In the genomic region with DNA sequence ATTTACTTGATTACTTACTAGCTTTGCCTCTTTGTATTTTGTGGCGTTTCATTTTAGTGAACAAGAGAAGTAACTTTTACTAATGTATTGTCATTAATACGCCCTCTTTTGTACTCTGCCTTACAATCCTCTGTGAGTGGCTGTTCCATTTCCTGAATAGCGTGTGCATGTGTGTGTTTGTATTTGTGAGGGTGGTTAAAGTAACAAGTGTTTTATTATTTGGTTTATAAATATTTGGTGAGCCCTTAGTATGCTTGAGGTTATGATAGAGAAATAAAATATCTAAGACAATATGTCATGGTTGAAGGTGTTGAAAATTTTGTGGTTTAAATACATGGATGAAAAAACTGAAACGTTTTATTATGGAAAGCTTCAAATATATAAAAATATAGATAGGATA, we compare ENCODE assay signal across 18 cellular contexts.
DNase-seq lines count a peak whose midpoint lies in the region; ATAC-seq, FAIRE-seq and TF ChIP-seq lines count a peak whose summit lies in the region.
"Had no signal": no experiment of that assay in that cellular context is flagged by ENCODE, and none has a peak within 500 bp of the region (broad histone marks: within the 10 kb centered on the region; RNA-seq: fewer than 3 reads in every experiment).

No MANE protein-coding gene starts in this region.

- H2AFZ ChIP-seq in astrocyte (ENCODE audit: low read depth, low read length): no peak overlapping the region

- POLR2A ChIA-PET in CD8-positive, alpha-beta memory T cell (lab: Charles Lee): no interaction called here

- H3K4me3 ChIP-seq in left ventricle myocardium inferior (no peak overlapping the region), heart left ventricle (no peak overlapping the region), astrocyte (ENCODE audit: insufficient read depth, low read depth, low read length) (no peak overlapping the region), mesodermal cell (ENCODE audit: extremely low read depth, insufficient read depth, low read length, poor library complexity, severe bottlenecking) (no peak overlapping the region)
- no peak overlapping the region for H3K4me3 ChIP-seq in CD8-positive, alpha-beta memory T cell (ENCODE audit: low read length)

- H3K36me3 Mint-ChIP-seq in astrocyte (ENCODE audit: low read depth, unreplicated experiment): no peaks in the 10 kb centered on the region
- no peaks in the 10 kb centered on the region for H3K36me3 Mint-ChIP-seq in CD8-positive, alpha-beta memory T cell

- intact Hi-C loops in left ventricle myocardium inferior (cut with micrococcal nuclease): no loop called here
- intact Hi-C loops in heart left ventricle (cut with DNase I): no loop called here
- intact Hi-C loops in left colon (cut with DNase I, micrococcal nuclease): no loop called here

- H3K27ac ChIP-seq in left ventricle myocardium inferior (replicated peaks) (peak overlapping the region; percentile 45), heart left ventricle (peak overlapping the region in 1 of 12 donors; percentile 32), astrocyte (ENCODE audit: low read depth, low read length) (peak overlapping the region; percentile 62), mesodermal cell (ENCODE audit: low read depth, low read length, severe bottlenecking) (peak overlapping the region; percentile 57)
- no peak overlapping the region for H3K27ac ChIP-seq in CD8-positive, alpha-beta memory T cell (ENCODE audit: low read depth, low read length)
- H3K27ac ChIP-seq: RWPE1 had no signal

- CTCF ChIA-PET in CD8-positive, alpha-beta memory T cell (lab: Charles Lee): interaction anchor here (1.6 kb wide), 1 partner anchor 20 kb away, joined by 5 read pairs; no protein-coding TSS in a partner anchor

- H3K36me3 ChIP-seq in left ventricle myocardium inferior (no peaks in the 10 kb centered on the region), heart left ventricle (no peaks in the 10 kb centered on the region), astrocyte (ENCODE audit: insufficient read depth, low read length) (no peaks in the 10 kb centered on the region), mesodermal cell (ENCODE audit: control insufficient read depth, insufficient read depth, low read length) (peaks cover 11% of the 10 kb centered on the region)
- H3K36me3 ChIP-seq in CD8-positive, alpha-beta memory T cell (ENCODE audit: insufficient read depth, low read length): no peaks in the 10 kb centered on the region

- no peak overlapping the region for H3K27ac Mint-ChIP-seq in astrocyte (ENCODE audit: unreplicated experiment)
- H3K27ac Mint-ChIP-seq in CD8-positive, alpha-beta memory T cell: no peak overlapping the region

- no peaks in the 10 kb centered on the region for H3K9me3 ChIP-seq in left ventricle myocardium inferior (replicated peaks)
- H3K9me3 ChIP-seq in heart left ventricle: no peaks in the 10 kb centered on the region
- H3K9me3 ChIP-seq in astrocyte (ENCODE audit: insufficient read depth, low read depth, low read length): no peaks in the 10 kb centered on the region
- no peaks in the 10 kb centered on the region for H3K9me3 ChIP-seq in mesodermal cell (ENCODE audit: control insufficient read depth, low read length)
- H3K9me3 ChIP-seq in CD8-positive, alpha-beta memory T cell (ENCODE audit: low read length): no peaks in the 10 kb centered on the region
- H3K9me3 ChIP-seq: Caco-2 had no signal

- H3K4me1 ChIP-seq in left ventricle myocardium inferior (peaks cover 90% of the 10 kb centered on the region), heart left ventricle (peaks cover 0 to 68% (median 34%) of the 10 kb centered on the region in 12 donors), astrocyte (ENCODE audit: insufficient read depth, low read length) (peaks cover 61% of the 10 kb centered on the region), mesodermal cell (ENCODE audit: control insufficient read depth, insufficient read depth, low read length, poor library complexity, severe bottlenecking) (peaks cover 44% of the 10 kb centered on the region)
- H3K4me1 ChIP-seq in CD8-positive, alpha-beta memory T cell (ENCODE audit: insufficient read depth, low read length): no peaks in the 10 kb centered on the region

- no peaks in the 10 kb centered on the region for H4K20me1 ChIP-seq in astrocyte (ENCODE audit: insufficient read depth, low read length)

- no peak for DNase-seq in left ventricle myocardium inferior
- no peak for DNase-seq in heart left ventricle
- DNase-seq in astrocyte (ENCODE audit: low read depth): peak; percentile 25
- DNase-seq in A172 (ENCODE audit: low spot score): no peak
- DNase-seq in CD8-positive, alpha-beta memory T cell: no peak
- no peak for DNase-seq in left colon
- DNase-seq in NCI-H446 (lab: John Stamatoyannopoulos, UW): no peak
- DNase-seq: Caco-2, DMS153, IMR-90, Karpas-422, NCI-H1105 treated with DMSO at 0.1 percent for 48 hours, NCI-H1694 treated with DMSO at 0.1 percent for 48 hours, NCI-H2171, NCI-H446 treated with DMSO at 0.1 percent for 48 hours, NCI-H748 treated with DMSO at 0.1 percent for 48 hours had no signal

- no peak for TF ChIP-seq POLR2A in heart left ventricle (IDR thresholded peaks at IDR 0.05)

- no peak for FAIRE-seq in astrocyte (lab: Jason Lieb, UNC)

- no peak for ATAC-seq in heart left ventricle
- ATAC-seq in left colon: no peak

- peaks cover 74% of the 10 kb centered on the region for H3K79me2 ChIP-seq in astrocyte (ENCODE audit: insufficient read depth, low read length)

- H3K9me3 Mint-ChIP-seq in astrocyte (ENCODE audit: unreplicated experiment): no peaks in the 10 kb centered on the region
- no peaks in the 10 kb centered on the region for H3K9me3 Mint-ChIP-seq in CD8-positive, alpha-beta memory T cell

- TF ChIP-seq CTCF in left ventricle myocardium inferior (IDR thresholded peaks at IDR 0.05; ENCODE audit: borderline replicate concordance) (no peak), heart left ventricle (IDR thresholded peaks at IDR 0.05) (no peak), astrocyte (IDR thresholded peaks at IDR 0.05; ENCODE audit: insufficient read depth, low read depth, low read length) (no peak)

- H3K27me3 ChIP-seq in left ventricle myocardium inferior (ENCODE audit: low read depth) (no peaks in the 10 kb centered on the region), heart left ventricle (no peaks in the 10 kb centered on the region), astrocyte (ENCODE audit: insufficient read depth, low read length) (no peaks in the 10 kb centered on the region)
- H3K27me3 ChIP-seq in CD8-positive, alpha-beta memory T cell (ENCODE audit: insufficient read depth, low read length, poor library complexity, severe bottlenecking): no peaks in the 10 kb centered on the region

- H3K4me3 Mint-ChIP-seq in astrocyte (ENCODE audit: unreplicated experiment): peak overlapping the region; percentile 16
- H3K4me3 Mint-ChIP-seq in CD8-positive, alpha-beta memory T cell: no peak overlapping the region

- peaks cover 52% of the 10 kb centered on the region for H3K4me1 Mint-ChIP-seq in astrocyte (ENCODE audit: low read depth, unreplicated experiment)
- H3K4me1 Mint-ChIP-seq in CD8-positive, alpha-beta memory T cell: no peaks in the 10 kb centered on the region

- H3K9ac ChIP-seq in astrocyte (ENCODE audit: low read length): peak overlapping the region; percentile 56

- WGBS in heart left ventricle, 4 donors: 57 to 76% (median 63%) methylated on average over 4 of the region's 4 CpGs
- no CpG with 5 or more reads among the region's 4 CpGs for WGBS in mesodermal cell (ENCODE audit: insufficient coverage in 2 of 2), 2 experiments

- H3K27me3 Mint-ChIP-seq in astrocyte (ENCODE audit: low read depth, unreplicated experiment): no peaks in the 10 kb centered on the region
- H3K27me3 Mint-ChIP-seq in CD8-positive, alpha-beta memory T cell: peaks cover 0 to 3% of the 10 kb centered on the region in 2 donors

- H3K4me2 ChIP-seq in astrocyte (ENCODE audit: low read length): peak overlapping the region; percentile 54
